Comparison of ENCODE assay signal across 9 cellular contexts in genomic region chr17:27530791-27531391, GRCh38.
A peak's percentile ranks its signal among the peaks of the same experiment; 100 is the strongest.
DNase-seq lines count a peak whose midpoint lies in the region; ATAC-seq and TF ChIP-seq lines count a peak whose summit lies in the region.
"Had no signal": no experiment of that assay in that cellular context is flagged by ENCODE, and none has a peak within 500 bp of the region (broad histone marks: within the 10 kb centered on the region; RNA-seq: fewer than 3 reads in every experiment).

No MANE protein-coding gene starts in this region.

- DNase-seq in NOMO-1 treated with DMSO at 0.1 percent for 48 hours (lab: John Stamatoyannopoulos, UW; ENCODE audit: unreplicated experiment) (peak; percentile 91), esophagus squamous epithelium (lab: John Stamatoyannopoulos, UW) (no peak), 8988T (no peak), endothelial cell (ENCODE audit: low spot score) (no peak), RPMI8226 (no peak)
- DNase-seq in stimulated activated naive CD8-positive, alpha-beta T cell treated with anti-CD3 and anti-CD28 coated beads, Interleukin-15, Interleukin-2, amounts not matched to agents 100 U/mL and 50 U/mL, for 24 hours: no peak
- DNase-seq: foreskin fibroblast had no signal

- no peaks in the 10 kb centered on the region for H3K27me3 ChIP-seq in esophagus squamous epithelium

- intact Hi-C loops in esophagus squamous epithelium (cut with DNase I): no loop called here

- H3K27me3 Mint-ChIP-seq in endothelial cell (ENCODE audit: unreplicated experiment): peaks cover 1% of the 10 kb centered on the region

- peak overlapping the region in 3 of 4 donors; percentile 29 to 77 (median 54) for H3K27ac ChIP-seq in esophagus squamous epithelium

- no peak overlapping the region for H3K4me3 Mint-ChIP-seq in endothelial cell (ENCODE audit: unreplicated experiment)

- no peaks in the 10 kb centered on the region for H3K36me3 ChIP-seq in esophagus squamous epithelium

- H3K9me3 ChIP-seq in esophagus squamous epithelium: no peaks in the 10 kb centered on the region

- peaks cover 3% of the 10 kb centered on the region for H3K36me3 Mint-ChIP-seq in endothelial cell (ENCODE audit: low read depth, unreplicated experiment)

- ATAC-seq in GM21423 (IDR thresholded peaks at IDR 0.05; ENCODE audit: unreplicated experiment) (peak; percentile 43), GM21367 (IDR thresholded peaks at IDR 0.05; ENCODE audit: unreplicated experiment) (no peak)
- ATAC-seq in stimulated activated naive CD8-positive, alpha-beta T cell treated with anti-CD3 and anti-CD28 coated beads, Interleukin-15, Interleukin-2, amounts not matched to agents 100 U/mL and 50 U/mL, for 24 hours: peak; percentile 11

- peaks cover 28% of the 10 kb centered on the region for H3K4me1 Mint-ChIP-seq in endothelial cell (ENCODE audit: unreplicated experiment)

- no peak overlapping the region for H3K4me3 ChIP-seq in esophagus squamous epithelium

- peaks cover 6 to 70% (median 34%) of the 10 kb centered on the region in 3 donors for H3K4me1 ChIP-seq in esophagus squamous epithelium

- no peak for TF ChIP-seq CTCF in esophagus squamous epithelium (IDR thresholded peaks at IDR 0.05)
- TF ChIP-seq CTCF in endothelial cell (IDR thresholded peaks at IDR 0.05; ENCODE audit: unreplicated experiment): no peak

- WGBS in esophagus squamous epithelium, 2 donors: 55 to 60% methylated on average over 9 to 11 of the region's 12 CpGs

- no peak overlapping the region for H3K27ac Mint-ChIP-seq in endothelial cell (ENCODE audit: unreplicated experiment)

- no peaks in the 10 kb centered on the region for H3K9me3 Mint-ChIP-seq in endothelial cell (ENCODE audit: unreplicated experiment)

- no peak for TF ChIP-seq POLR2A in esophagus squamous epithelium (IDR thresholded peaks at IDR 0.05)
